ENCODE assay signal across 15 cellular contexts in genomic region chr1:91689586-91690481, GRCh38.
DNase-seq lines count a peak whose midpoint lies in the region; ATAC-seq and TF ChIP-seq lines count a peak whose summit lies in the region.
"Had no signal": no experiment of that assay in that cellular context is flagged by ENCODE, and none has a peak within 500 bp of the region (broad histone marks: within the 10 kb centered on the region; RNA-seq: fewer than 3 reads in every experiment).

No MANE protein-coding gene starts in this region.

- 49% methylated on average over 12 of the region's 12 CpGs for WGBS in right cardiac atrium
- WGBS in ovary, 3 donors: 53 to 58% (median 53%) methylated on average over 12 of the region's 12 CpGs

- intact Hi-C loops in right cardiac atrium (cut with DNase I): loop anchor here in 2 of 4 donors (10.0 kb wide), 2 partner anchors 105 to 165 kb away; no protein-coding TSS in a partner anchor
- intact Hi-C loops in ovary (cut with DNase I): loop anchor here in 1 of 4 donors (10.0 kb wide), 1 partner anchor 205 kb away; no protein-coding TSS in a partner anchor

- DNase-seq in amniotic epithelial cell (ENCODE audit: low read depth) (peak; percentile 55), right cardiac atrium (peak in 2 of 3 donors; percentile 56 to 80), ovary (peak in 1 of 5 donors; percentile 42), NCI-H146 treated with DMSO at 0.1 percent for 48 hours (lab: John Stamatoyannopoulos, UW; ENCODE audit: unreplicated experiment) (no peak), HuH-7.5 (ENCODE audit: low spot score) (no peak)
- DNase-seq in effector CD8-positive, alpha-beta T cell (lab: John Stamatoyannopoulos, UW): no peak
- DNase-seq: activated T-cell treated with anti-CD3 and anti-CD28 coated beads, Interleukin-2, amount 50 U/mL, for 48 hours; anterior cingulate cortex; H7; NCI-H1694; nephron progenitor cell; RPMI8226; T-helper 1 cell had no signal

- H3K4me3 ChIP-seq in ACC112 (ENCODE audit: low read depth, low read length): no peak overlapping the region
- H3K4me3 ChIP-seq in right cardiac atrium (ENCODE audit: low read length): no peak overlapping the region
- no peak overlapping the region for H3K4me3 ChIP-seq in ovary

- no peak for TF ChIP-seq POLR2A in ovary (IDR thresholded peaks at IDR 0.05)

- no peak overlapping the region for H3K27ac ChIP-seq in ACC112 (ENCODE audit: low read depth, low read length)
- peak overlapping the region; percentile 93 for H3K27ac ChIP-seq in right cardiac atrium (ENCODE audit: low read length)
- peak overlapping the region; percentile 6 to 49 for H3K27ac ChIP-seq in ovary

- peaks cover 8% of the 10 kb centered on the region; the same call in 1 of the 2 replicates for H3K36me3 ChIP-seq in ACC112 (ENCODE audit: insufficient read depth, low read length)
- no peaks in the 10 kb centered on the region for H3K36me3 ChIP-seq in ovary

- H3K9me3 ChIP-seq in right cardiac atrium (ENCODE audit: control insufficient read depth, low read length): no peaks in the 10 kb centered on the region
- no peaks in the 10 kb centered on the region for H3K9me3 ChIP-seq in ovary

- TF ChIP-seq CTCF in ovary (IDR thresholded peaks at IDR 0.05): no peak

- H3K4me1 ChIP-seq in ACC112 (ENCODE audit: control insufficient read depth, insufficient read depth, low read length, unreplicated experiment) (peaks cover 6% of the 10 kb centered on the region), right cardiac atrium (ENCODE audit: control insufficient read depth, insufficient read depth, low read length) (peaks cover 11% of the 10 kb centered on the region), ovary (ENCODE audit: insufficient read depth) (peaks cover 22% of the 10 kb centered on the region)

- peak overlapping the region; percentile 3 for H2AFZ ChIP-seq in ACC112 (ENCODE audit: low read length, unreplicated experiment)

- no peaks in the 10 kb centered on the region for H3K79me2 ChIP-seq in ACC112 (ENCODE audit: control insufficient read depth, insufficient read depth, low read length, unreplicated experiment)

- ATAC-seq in right cardiac atrium (peak; percentile 61 to 78), GM21367 (IDR thresholded peaks at IDR 0.05; ENCODE audit: unreplicated experiment) (no peak)

- no peak for TF ChIP-seq EP300 in ovary (IDR thresholded peaks at IDR 0.05)

- H3K27me3 ChIP-seq in ACC112 (ENCODE audit: insufficient read depth, low read length) (no peaks in the 10 kb centered on the region), right cardiac atrium (ENCODE audit: control insufficient read depth, insufficient read depth) (no peaks in the 10 kb centered on the region), ovary (no peaks in the 10 kb centered on the region)

Comparison
In these comparisons a context has a peak if more than half of its experiments do, and no peak if none do; other contexts are left out.
1. DNase-seq: peak in amniotic epithelial cell (single experiment) and right cardiac atrium (2 of 3); none in effector CD8-positive, alpha-beta T cell (single experiment), NCI-H146 treated with DMSO at 0.1 percent for 48 hours (single experiment) and HuH-7.5 (single experiment).